21 cellular contexts compared by ENCODE assay signal in genomic region chr4:159770398-159770797, GRCh38.
"Had no signal": no experiment of that assay in that cellular context is flagged by ENCODE, and none has a peak within 500 bp of the region (broad histone marks: within the 10 kb centered on the region; RNA-seq: fewer than 3 reads in every experiment).

No MANE protein-coding gene starts in this region.

- DNase-seq: activated CD4-positive, alpha-beta T cell treated with anti-CD3 and anti-CD28 coated beads for 1 hour; activated T-cell treated with anti-CD3 and anti-CD28 coated beads, Interleukin-2, amount 50 U/mL, for 24 hours; brain microvascular endothelial cell; heart left ventricle; left cardiac atrium; nephron progenitor cell; nucleus accumbens; retina; sigmoid colon; spleen; stimulated activated CD4-positive, alpha-beta T cell treated with anti-CD3 and anti-CD28 coated beads, Interleukin-4, amount 100 ng/mL, for 1 hour; stimulated activated naive CD4-positive, alpha-beta T cell; SW 1271; T-helper 17 cell had no signal

- H3K4me3 ChIP-seq: ascending aorta, coronary artery, esophagus muscularis mucosa, gastroesophageal sphincter, heart left ventricle, spleen, thoracic aorta had no signal

- H3K4me1 ChIP-seq: ascending aorta, esophagus muscularis mucosa, gastroesophageal sphincter, heart left ventricle, spleen had no signal

- H3K27me3 ChIP-seq: ascending aorta, brain microvascular endothelial cell, esophagus muscularis mucosa, gastroesophageal sphincter, heart left ventricle, sigmoid colon, spleen had no signal

- H3K27ac ChIP-seq: ascending aorta, brain microvascular endothelial cell, coronary artery, esophagus muscularis mucosa, gastroesophageal sphincter, heart left ventricle, spleen, thoracic aorta had no signal

- H3K9me3 ChIP-seq: ascending aorta, esophagus muscularis mucosa, gastroesophageal sphincter, sigmoid colon, thoracic aorta had no signal

- H3K36me3 ChIP-seq: ascending aorta, brain microvascular endothelial cell, esophagus muscularis mucosa, gastroesophageal sphincter, heart left ventricle, sigmoid colon, spleen, thoracic aorta had no signal

- ATAC-seq: activated naive CD4-positive, alpha-beta T cell treated with anti-CD3 and anti-CD28 coated beads, Interleukin-2, amount 50 U/mL, for 72 hours; activated T-helper 17 cell treated with anti-CD3 and anti-CD28 coated beads, Interleukin-2, amount 50 U/mL, for 72 hours; gastroesophageal sphincter; heart left ventricle; left cardiac atrium; T-helper 17 cell had no signal
